ENCODE assay signal across 1 cellular context in genomic region chr10:104416851-104417250, GRCh38.
TF ChIP-seq lines count a peak whose summit lies in the region.

No MANE protein-coding gene starts in this region.

TF ChIP-seq in WTC11, 78 proteins besides CTCF, POLR2A, EP300 and RAD21 (continued from another document):
- TF ChIP-seq ATF6 (CRISPR knock-in tag; IDR thresholded peaks at IDR 0.05), result no peak
